18 cellular contexts compared by ENCODE assay signal in genomic region chr6:163501022-163501421, GRCh38.
DNase-seq lines count a peak whose midpoint lies in the region; ATAC-seq, FAIRE-seq and TF ChIP-seq lines count a peak whose summit lies in the region.
"Had no signal": no experiment of that assay in that cellular context is flagged by ENCODE, and none has a peak within 500 bp of the region (broad histone marks: within the 10 kb centered on the region; RNA-seq: fewer than 3 reads in every experiment).

No MANE protein-coding gene starts in this region.

- peaks cover under 1 to 6% of the 10 kb centered on the region in 2 experiments for H3K36me3 ChIP-seq in mesenchymal stem cell (ENCODE audit: control insufficient read depth in 1 of 2, insufficient read depth in 2 of 2, low read depth in 1 of 2, low read length in 2 of 2)

- WGBS in mesenchymal stem cell: 100% methylated on average over 2 of the region's 2 CpGs

- DNase-seq in AG10803 (ENCODE audit: low read depth): no peak
- DNase-seq in GM03348 (ENCODE audit: low spot score): peak; percentile 5
- no peak for DNase-seq in chondrocyte (ENCODE audit: low spot score)
- DNase-seq in mesenchymal stem cell: no peak
- no peak for DNase-seq in H54 (ENCODE audit: insufficient read length, low spot score)
- no peak for DNase-seq in NCI-H2029 treated with DMSO at 0.1 percent for 48 hours (lab: John Stamatoyannopoulos, UW)
- no peak for DNase-seq in activated CD8-positive, alpha-beta memory T cell treated with anti-CD3 and anti-CD28 coated beads, Interleukin-2, amount 10 ng/mL, durations not matched to agents 7 days and 5 days
- DNase-seq: ACHN; BE2C; CD4-positive, alpha-beta T cell; DMS79; HCEC 1CT; NCI-H187; NCI-H526; SIG-M5 had no signal

- no peak overlapping the region for H4K8ac ChIP-seq in mesenchymal stem cell (ENCODE audit: low read length)

- H3K23ac ChIP-seq in mesenchymal stem cell (ENCODE audit: low read length in 2 of 2): no peak overlapping the region

- no peak overlapping the region for H2BK15ac ChIP-seq in mesenchymal stem cell (ENCODE audit: low read depth, poor library complexity, severe bottlenecking)

- no peaks in the 10 kb centered on the region for H3K27me3 ChIP-seq in mesenchymal stem cell (ENCODE audit: control insufficient read depth in 1 of 2, insufficient read depth in 1 of 2, low read length in 2 of 2)
- H3K27me3 ChIP-seq: BE2C had no signal

- H3K36me3 Mint-ChIP-seq in chondrocyte (ENCODE audit: low read depth): no peaks in the 10 kb centered on the region
- peaks cover 42% of the 10 kb centered on the region for H3K36me3 Mint-ChIP-seq in activated CD8-positive, alpha-beta memory T cell treated with anti-CD3 and anti-CD28 coated beads, Interleukin-2, amount 10 ng/mL, durations not matched to agents 7 days and 5 days

- H4K91ac ChIP-seq in mesenchymal stem cell (ENCODE audit: low read length): no peak overlapping the region

- H2AK5ac ChIP-seq in mesenchymal stem cell (ENCODE audit: low read length, severe bottlenecking): no peak overlapping the region

- TF ChIP-seq CTCF in AG10803 (conservative IDR thresholded peaks at IDR 0.05; ENCODE audit: low read length): peak; percentile 10; the same call in 1 of the 2 replicates
- peak; percentile 41 for TF ChIP-seq CTCF in chondrocyte (IDR thresholded peaks at IDR 0.05)

- no peak overlapping the region for H3K4me3 ChIP-seq in AG10803 (ENCODE audit: low read length)
- no peak overlapping the region for H3K4me3 ChIP-seq in mesenchymal stem cell (ENCODE audit: insufficient read depth in 1 of 2, low read depth in 1 of 2, low read length in 2 of 2)

- FAIRE-seq in H54 (lab: Jason Lieb, UNC): no peak
- FAIRE-seq: D721Med, HTR-8/SVneo had no signal

- no peak overlapping the region for H2BK12ac ChIP-seq in mesenchymal stem cell (ENCODE audit: low read length in 2 of 2)

- no peaks in the 10 kb centered on the region for H3K9me3 Mint-ChIP-seq in chondrocyte (ENCODE audit: low read depth)
- H3K9me3 Mint-ChIP-seq in activated CD8-positive, alpha-beta memory T cell treated with anti-CD3 and anti-CD28 coated beads, Interleukin-2, amount 10 ng/mL, durations not matched to agents 7 days and 5 days (ENCODE audit: low read depth): peaks cover 17% of the 10 kb centered on the region

- H3K4me3 Mint-ChIP-seq in chondrocyte (ENCODE audit: unreplicated experiment): no peak overlapping the region
- H3K4me3 Mint-ChIP-seq in activated CD8-positive, alpha-beta memory T cell treated with anti-CD3 and anti-CD28 coated beads, Interleukin-2, amount 10 ng/mL, durations not matched to agents 7 days and 5 days: no peak overlapping the region
- H3K4me3 Mint-ChIP-seq: CD4-positive, alpha-beta T cell had no signal

- CTCF ChIA-PET in activated CD8-positive, alpha-beta memory T cell treated with anti-CD3 and anti-CD28 coated beads, Interleukin-2, amount 10 ng/mL, durations not matched to agents 7 days and 5 days (lab: Charles Lee): interaction anchor here (0.6 to 1.1 kb wide), 3 partner anchors 42 to 84 kb away, joined by 3 read pairs; no protein-coding TSS in a partner anchor

- no peak overlapping the region for H3K14ac ChIP-seq in mesenchymal stem cell (ENCODE audit: low read length in 2 of 2)

- H2AFZ ChIP-seq in mesenchymal stem cell (ENCODE audit: low read depth, low read length): no peak overlapping the region

- H3K4me1 Mint-ChIP-seq in chondrocyte (ENCODE audit: low read depth): peaks cover 47% of the 10 kb centered on the region
- H3K4me1 Mint-ChIP-seq in activated CD8-positive, alpha-beta memory T cell treated with anti-CD3 and anti-CD28 coated beads, Interleukin-2, amount 10 ng/mL, durations not matched to agents 7 days and 5 days: no peaks in the 10 kb centered on the region

- no peak overlapping the region for H3K18ac ChIP-seq in mesenchymal stem cell (ENCODE audit: low read depth in 1 of 2, low read length in 2 of 2)

- H2BK5ac ChIP-seq in mesenchymal stem cell (ENCODE audit: low read depth, low read length, poor library complexity, severe bottlenecking): no peak overlapping the region

- H3K27ac Mint-ChIP-seq in chondrocyte (ENCODE audit: unreplicated experiment): no peak overlapping the region
- H3K27ac Mint-ChIP-seq in activated CD8-positive, alpha-beta memory T cell treated with anti-CD3 and anti-CD28 coated beads, Interleukin-2, amount 10 ng/mL, durations not matched to agents 7 days and 5 days: no peak overlapping the region
- H3K27ac Mint-ChIP-seq: CD4-positive, alpha-beta T cell had no signal

- H2BK120ac ChIP-seq in mesenchymal stem cell (ENCODE audit: low read depth, low read length): no peak overlapping the region

- H3K79me1 ChIP-seq in mesenchymal stem cell (replicated peaks; ENCODE audit: low read length, poor library complexity, severe bottlenecking): no peaks in the 10 kb centered on the region

- H3K4me2 ChIP-seq in mesenchymal stem cell (ENCODE audit: low read length, poor library complexity, severe bottlenecking): no peak overlapping the region

- H3K4ac ChIP-seq in mesenchymal stem cell (ENCODE audit: low read depth in 1 of 2, low read length in 2 of 2): no peak overlapping the region

- peaks cover 2% of the 10 kb centered on the region for H3K9me3 ChIP-seq in mesenchymal stem cell (ENCODE audit: control insufficient read depth, low read length)

- TF ChIP-seq POLR2A in H54 (IDR thresholded peaks at IDR 0.05; ENCODE audit: low read depth, low read length): no peak

- H3K4me1 ChIP-seq in mesenchymal stem cell (ENCODE audit: control insufficient read depth, insufficient read depth, low read depth, low read length): no peaks in the 10 kb centered on the region
- H3K4me1 ChIP-seq: BE2C had no signal

- ATAC-seq in activated CD8-positive, alpha-beta memory T cell treated with anti-CD3 and anti-CD28 coated beads, Interleukin-2, amount 10 ng/mL, durations not matched to agents 7 days and 5 days: no peak

- peak overlapping the region; percentile 3 for H3K9ac ChIP-seq in mesenchymal stem cell (ENCODE audit: low read length)

- H3K27ac ChIP-seq in mesenchymal stem cell (ENCODE audit: low read length, poor library complexity, severe bottlenecking): no peak overlapping the region
- H3K27ac ChIP-seq: HL-60 had no signal

- H3K27me3 Mint-ChIP-seq in chondrocyte (ENCODE audit: low read depth): no peaks in the 10 kb centered on the region
- no peaks in the 10 kb centered on the region for H3K27me3 Mint-ChIP-seq in activated CD8-positive, alpha-beta memory T cell treated with anti-CD3 and anti-CD28 coated beads, Interleukin-2, amount 10 ng/mL, durations not matched to agents 7 days and 5 days
- H3K27me3 Mint-ChIP-seq: CD4-positive, alpha-beta T cell had no signal
